In genomic region chr11:32830413-32830738, GRCh38 we compare ENCODE assay signal across 8 cellular contexts. TPM values are rescaled to one million over a fixed set of nuclear protein-coding genes. Genes with fewer than 3 reads are reported as not detected.
DNase-seq lines count a peak whose midpoint lies in the region; ATAC-seq and TF ChIP-seq lines count a peak whose summit lies in the region.

No MANE protein-coding gene starts in this region.

- POLR2A ChIA-PET in SK-N-SH (lab: Yijun Ruan, JAX): no interaction called here

- H3K4me1 ChIP-seq in SK-N-SH (ENCODE audit: control insufficient read depth in 1 of 2, insufficient read depth in 2 of 2, low read depth in 1 of 2, low read length in 1 of 2) (no peaks in the 10 kb centered on the region; a peak in 2 of 4 replicates), trophoblast cell (ENCODE audit: control insufficient read depth in 1 of 2, insufficient read depth in 2 of 2, low read length in 2 of 2) (peaks cover 2 to 7% of the 10 kb centered on the region in 2 experiments)

- no peak overlapping the region for H4K8ac ChIP-seq in trophoblast cell (ENCODE audit: low read depth, low read length)

- H3F3A ChIP-seq in SK-N-SH (replicated peaks; ENCODE audit: insufficient read depth): no peaks in the 10 kb centered on the region

- TF ChIP-seq CTCF in SK-N-SH (IDR thresholded peaks at IDR 0.05) (no peak), WERI-Rb-1 (IDR thresholded peaks at IDR 0.05; ENCODE audit: low read depth, low read length) (no peak)

- no peaks in the 10 kb centered on the region for H4K20me1 ChIP-seq in SK-N-SH (ENCODE audit: insufficient read depth)

- H2BK120ac ChIP-seq in trophoblast cell (ENCODE audit: insufficient read depth, low read length, poor library complexity): no peak overlapping the region

- H3K27me3 ChIP-seq in SK-N-SH (ENCODE audit: insufficient read depth) (peaks cover 30% of the 10 kb centered on the region; the same call in 1 of the 2 replicates), trophoblast cell (ENCODE audit: insufficient read depth, low read length) (no peaks in the 10 kb centered on the region), WERI-Rb-1 (ENCODE audit: insufficient read depth, low read depth, severe bottlenecking) (no peaks in the 10 kb centered on the region)

- H3K9me3 ChIP-seq in SK-N-SH: no peaks in the 10 kb centered on the region
- H3K9me3 ChIP-seq in trophoblast cell (ENCODE audit: insufficient read depth, low read depth, low read length): no peaks in the 10 kb centered on the region
- H3K9me3 ChIP-seq in WERI-Rb-1 (ENCODE audit: severe bottlenecking): no peaks in the 10 kb centered on the region

- no peaks in the 10 kb centered on the region for H3K36me3 ChIP-seq in SK-N-SH (replicated peaks in 1 of 2; ENCODE audit: control insufficient read depth in 1 of 2, insufficient read depth in 2 of 2, low read length in 1 of 2)
- peaks cover 3% of the 10 kb centered on the region in 2 experiments for H3K36me3 ChIP-seq in trophoblast cell (ENCODE audit: control insufficient read depth in 1 of 2, insufficient read depth in 2 of 2, low read length in 2 of 2)
- no peaks in the 10 kb centered on the region for H3K36me3 ChIP-seq in WERI-Rb-1

- H2AFZ ChIP-seq in SK-N-SH (ENCODE audit: low read depth) (peak overlapping the region; percentile 96; the same call in 1 of the 2 replicates), trophoblast cell (ENCODE audit: insufficient read depth, low read length, poor library complexity) (peak overlapping the region; percentile 71)

- H3K9ac ChIP-seq in SK-N-SH (peak overlapping the region; percentile 63; the same call in 1 of the 2 replicates), trophoblast cell (ENCODE audit: low read length) (no peak overlapping the region)

- H3K27ac ChIP-seq in SK-N-SH (ENCODE audit: low read depth in 2 of 2, low read length in 1 of 2) (no peak overlapping the region), trophoblast cell (ENCODE audit: low read depth, low read length) (peak overlapping the region; percentile 91), WERI-Rb-1 (no peak overlapping the region)

- no peak overlapping the region for H3K23ac ChIP-seq in trophoblast cell (ENCODE audit: low read length)

- H3K9me2 ChIP-seq in SK-N-SH: no peaks in the 10 kb centered on the region

- peak; percentile 20 for DNase-seq in GF-D8 (lab: John Stamatoyannopoulos, UW)
- no peak for DNase-seq in SK-N-SH
- DNase-seq in germinal center (ENCODE audit: low spot score): peak; percentile 10
- DNase-seq in trophoblast cell: peak; percentile 80 to 91
- no peak for DNase-seq in NK-92 (lab: John Stamatoyannopoulos, UW; ENCODE audit: unreplicated experiment)
- DNase-seq in WERI-Rb-1: no peak

- no peak for TF ChIP-seq RAD21 in SK-N-SH (IDR thresholded peaks at IDR 0.05; ENCODE audit: low read length)

- H3K79me2 ChIP-seq in SK-N-SH (ENCODE audit: insufficient read depth) (no peaks in the 10 kb centered on the region), trophoblast cell (ENCODE audit: control insufficient read depth, insufficient read depth, low read length, poor library complexity) (peaks cover 5% of the 10 kb centered on the region)

- no peak overlapping the region for H2AK5ac ChIP-seq in trophoblast cell (ENCODE audit: low read length)

- H3K4ac ChIP-seq in trophoblast cell (ENCODE audit: low read depth, low read length): no peak overlapping the region

- 6% methylated on average over 6 of the region's 6 CpGs for WGBS in SK-N-SH (ENCODE audit: low lambda C conversion rate)
- WGBS in trophoblast cell (ENCODE audit: extremely low coverage, insufficient coverage, insufficient read length): no CpG with 5 or more reads among the region's 6 CpGs

- no peak overlapping the region for H3K14ac ChIP-seq in trophoblast cell (ENCODE audit: low read length)

- CTCF ChIA-PET in SK-N-SH (lab: Yijun Ruan, JAX): no interaction called here

- ATAC-seq in HG02759 (IDR thresholded peaks at IDR 0.05; ENCODE audit: unreplicated experiment): peak; percentile 12
- no peak for ATAC-seq in GM21737 (IDR thresholded peaks at IDR 0.05; ENCODE audit: unreplicated experiment)

- no peak overlapping the region for H4K91ac ChIP-seq in trophoblast cell (ENCODE audit: low read depth, low read length)

- H2BK5ac ChIP-seq in trophoblast cell (ENCODE audit: low read depth, low read length, poor library complexity): no peak overlapping the region

- H3K79me1 ChIP-seq in trophoblast cell (ENCODE audit: low read length): peaks cover 9% of the 10 kb centered on the region

- H3K18ac ChIP-seq in trophoblast cell (ENCODE audit: low read length): no peak overlapping the region

- no peak overlapping the region for H2BK12ac ChIP-seq in trophoblast cell (ENCODE audit: low read length)

- no peak for TF ChIP-seq EP300 in SK-N-SH (IDR thresholded peaks at IDR 0.05; ENCODE audit: borderline replicate concordance in 1 of 2, low read depth in 1 of 2, low read length in 1 of 2)

- no peak overlapping the region for H4K12ac ChIP-seq in trophoblast cell (ENCODE audit: low read depth, low read length)

- H3K4me3 ChIP-seq in SK-N-SH (ENCODE audit: low read depth in 2 of 2, low read length in 1 of 2): peak overlapping the region; percentile 56 to 69; a peak in 3 of 4 replicates
- peak overlapping the region; percentile 88 for H3K4me3 ChIP-seq in trophoblast cell (ENCODE audit: low read depth, low read length)
- no peak overlapping the region for H3K4me3 ChIP-seq in WERI-Rb-1 (ENCODE audit: low read depth, low read length)

- H3K4me2 ChIP-seq in SK-N-SH (peak overlapping the region; percentile 96), trophoblast cell (ENCODE audit: low read length) (peak overlapping the region; percentile 75)

TF ChIP-seq in SK-N-SH, 30 proteins besides CTCF, POLR2A, EP300 and RAD21 (continues in another document):
- TF ChIP-seq MXI1 (IDR thresholded peaks at IDR 0.05; ENCODE audit: low read depth, low read length): no peak
- TF ChIP-seq GATA2 (CRISPR knock-in tag; IDR thresholded peaks at IDR 0.05): no peak
- no peak for TF ChIP-seq ZBTB33 (IDR thresholded peaks at IDR 0.05; ENCODE audit: borderline replicate concordance, low read depth)
- TF ChIP-seq MEF2A (IDR thresholded peaks at IDR 0.05; ENCODE audit: borderline replicate concordance, low read depth): no peak
- TF ChIP-seq RCOR1 (IDR thresholded peaks at IDR 0.05; ENCODE audit: low read length): no peak
- no peak for TF ChIP-seq FOXM1 (IDR thresholded peaks at IDR 0.05; ENCODE audit: low read depth)
- TF ChIP-seq FOSL2 (IDR thresholded peaks at IDR 0.05; ENCODE audit: borderline replicate concordance, low read depth): no peak
- no peak for TF ChIP-seq SIN3A (IDR thresholded peaks at IDR 0.05; ENCODE audit: borderline replicate concordance, low read depth, low read length)
- no peak for TF ChIP-seq CHD2 (IDR thresholded peaks at IDR 0.05; ENCODE audit: low read length, partially characterized antibody)
- TF ChIP-seq REST (IDR thresholded peaks at IDR 0.05; ENCODE audit: low read depth, low read length): no peak
- TF ChIP-seq RXRA (IDR thresholded peaks at IDR 0.05; ENCODE audit: borderline replicate concordance, low read depth): no peak
- TF ChIP-seq YY1 (IDR thresholded peaks at IDR 0.05; ENCODE audit: low read depth): no peak
- TF ChIP-seq GABPA (IDR thresholded peaks at IDR 0.05; ENCODE audit: low read depth): no peak

RNA-seq across cellular contexts. Expression of gene PRRG4, which starts 0.6 kb away (rescaled TPM):
- 0.21 TPM in 2 replicates for polyA plus RNA-seq in SK-N-SH (2012; rRNA removed)
- 0.28 and 0.31 TPM in 2 replicates for polyA plus RNA-seq in SK-N-SH (2012; cell fraction: cytosol; rRNA removed)
- polyA plus RNA-seq in SK-N-SH (2012; cell fraction: nucleus; rRNA removed): 0.06 and 0.07 TPM in 2 replicates
- 5.1 and 5.4 TPM in 2 replicates for polyA plus RNA-seq in trophoblast cell (2013)

RNA-seq across cellular contexts. Expression of gene CCDC73, which starts 35.9 kb away (rescaled TPM):
- not detected in 2 replicates for polyA plus RNA-seq in SK-N-SH (2012; rRNA removed)
- not detected in 2 replicates for polyA plus RNA-seq in SK-N-SH (2012; cell fraction: cytosol; rRNA removed)
- polyA plus RNA-seq in SK-N-SH (2012; cell fraction: nucleus; rRNA removed): not detected in 2 replicates
- polyA plus RNA-seq in trophoblast cell (2013): 0.06 and 0.07 TPM in 2 replicates

Comparison
In these comparisons a context has a peak if more than half of its experiments do, and no peak if none do; other contexts are left out.
1. DNase-seq: peak in GF-D8 (single experiment), germinal center (single experiment) and trophoblast cell (2 of 2); none in SK-N-SH (single experiment), NK-92 (single experiment) and WERI-Rb-1 (single experiment).